Comparison of ENCODE assay signal across 8 cellular contexts in the genomic region with DNA sequence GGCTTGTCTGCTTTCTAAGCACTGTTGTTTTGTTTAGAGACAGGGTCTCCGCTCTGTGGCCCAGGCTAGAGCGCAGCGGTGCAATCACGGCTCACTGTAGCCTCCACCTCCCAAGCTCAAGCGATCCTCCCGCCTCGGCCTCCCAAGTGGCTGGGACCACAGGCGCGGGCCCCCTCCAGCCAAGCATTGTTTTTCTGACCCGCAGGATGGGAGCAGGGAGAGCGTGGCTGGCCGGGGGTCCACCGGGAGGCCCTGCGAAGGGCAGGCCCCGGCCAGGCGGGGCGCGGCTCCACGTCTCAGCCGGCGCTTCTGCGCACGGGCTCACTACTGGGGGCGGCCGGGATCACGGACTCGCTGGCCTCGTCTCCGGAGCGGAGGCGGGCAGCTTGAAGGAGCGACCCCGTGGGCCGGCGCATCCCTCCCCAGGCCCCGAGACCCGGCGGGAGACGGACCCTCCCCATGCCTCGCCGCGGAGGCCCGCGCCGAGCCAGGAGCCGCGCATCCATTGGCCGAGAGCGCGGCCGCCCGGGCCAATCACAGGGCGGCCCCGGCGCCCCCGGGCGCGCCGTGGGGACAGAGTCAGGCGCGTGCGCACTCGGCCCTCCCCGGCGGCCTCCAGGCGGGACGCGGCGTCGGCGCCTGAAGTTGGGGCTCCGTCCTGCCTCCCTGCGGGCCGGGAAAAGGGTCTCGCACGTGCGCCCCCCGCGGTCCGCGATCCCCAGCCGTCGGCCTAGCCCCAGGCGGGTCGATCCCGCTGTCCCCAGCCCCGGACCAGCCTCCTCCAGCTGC. TPM values are rescaled to one million over a fixed set of nuclear protein-coding genes. Genes with fewer than 3 reads are reported as not detected.
DNase-seq lines count a peak whose midpoint lies in the region; TF ChIP-seq lines count a peak whose summit lies in the region.

No MANE protein-coding gene starts in this region.

- H3K27ac Mint-ChIP-seq in activated CD4-positive, alpha-beta memory T cell treated with anti-CD3 and anti-CD28 coated beads for 36 hours = no peak overlapping the region

- H3K9me3 Mint-ChIP-seq in activated CD4-positive, alpha-beta memory T cell treated with anti-CD3 and anti-CD28 coated beads for 36 hours = no peaks in the 10 kb centered on the region

- H3K4me3 ChIP-seq in HEK293 (ENCODE audit: low read depth, low read length) (peak overlapping the region; percentile 52), ectodermal cell (ENCODE audit: insufficient read depth, low read depth, low read length) (peak overlapping the region; percentile 39)

- peak overlapping the region; percentile 43 for H3K4me3 Mint-ChIP-seq in activated CD4-positive, alpha-beta memory T cell treated with anti-CD3 and anti-CD28 coated beads for 36 hours

- CTCF ChIA-PET in HEK293 (lab: Yijun Ruan, JAX) = interaction anchor here (1.5 to 3.2 kb wide), 2 partner anchors 114 to 234 kb away, joined by 8 to 10 read pairs; no protein-coding TSS in a partner anchor
- CTCF ChIA-PET in activated CD4-positive, alpha-beta memory T cell treated with anti-CD3 and anti-CD28 coated beads for 36 hours (lab: Charles Lee) = interaction anchor here (1.7 kb wide), 1 partner anchor 235 kb away, joined by 5 read pairs; no protein-coding TSS in a partner anchor

- H3K36me3 ChIP-seq in HEK293 (ENCODE audit: control insufficient read depth in 2 of 2, insufficient read depth in 1 of 2, low read length in 2 of 2) (no peaks in the 10 kb centered on the region), ectodermal cell (ENCODE audit: control insufficient read depth, insufficient read depth, low read length) (no peaks in the 10 kb centered on the region)

- peaks cover 8% of the 10 kb centered on the region for H3K27me3 Mint-ChIP-seq in activated CD4-positive, alpha-beta memory T cell treated with anti-CD3 and anti-CD28 coated beads for 36 hours

- POLR2A ChIA-PET in HEK293 (lab: Yijun Ruan, JAX) = interaction anchor here (1.2 to 4.1 kb wide), 7 partner anchors 10 to 94 kb away, joined by 3 to 27 read pairs (median 6); a partner anchor contains a TSS
- POLR2A ChIA-PET in activated CD4-positive, alpha-beta memory T cell treated with anti-CD3 and anti-CD28 coated beads for 36 hours (lab: Charles Lee) = interaction anchor here (0.7 kb wide), 1 partner anchor 150 kb away, joined by 3 read pairs; no protein-coding TSS in a partner anchor

- H3K36me3 Mint-ChIP-seq in activated CD4-positive, alpha-beta memory T cell treated with anti-CD3 and anti-CD28 coated beads for 36 hours = no peaks in the 10 kb centered on the region

- TF ChIP-seq CTCF in HEK293 (tag by site-specific recombination; IDR thresholded peaks at IDR 0.05) = no peak

- intact Hi-C loops in activated CD4-positive, alpha-beta memory T cell treated with anti-CD3 and anti-CD28 coated beads for 36 hours (cut with micrococcal nuclease) = no loop called here

- H3K4me1 ChIP-seq in HEK293 (ENCODE audit: control insufficient read depth, insufficient read depth, low read length) = peaks cover 11% of the 10 kb centered on the region
- H3K4me1 ChIP-seq in ectodermal cell (ENCODE audit: control insufficient read depth, insufficient read depth, low read length) = peaks cover 34% of the 10 kb centered on the region

- 19% methylated on average over 87 of the region's 87 CpGs for WGBS in ectodermal cell, 2 experiments

- H3K27ac ChIP-seq in HEK293 (ENCODE audit: extremely low read depth, low read depth, low read length) = peak overlapping the region; percentile 93
- H3K27ac ChIP-seq in ectodermal cell (ENCODE audit: insufficient read depth, low read depth, low read length, poor library complexity, severe bottlenecking) = no peak overlapping the region

- H3K4me1 Mint-ChIP-seq in activated CD4-positive, alpha-beta memory T cell treated with anti-CD3 and anti-CD28 coated beads for 36 hours (ENCODE audit: low read depth) = peaks cover 7% of the 10 kb centered on the region

- H3K27me3 ChIP-seq in ectodermal cell (ENCODE audit: control insufficient read depth, insufficient read depth, low read length, poor library complexity, severe bottlenecking) = peaks cover 54% of the 10 kb centered on the region

- H3K9me3 ChIP-seq in HEK293 (ENCODE audit: control insufficient read depth, insufficient read depth, low read depth, low read length) (no peaks in the 10 kb centered on the region), ectodermal cell (ENCODE audit: control insufficient read depth, low read length) (no peaks in the 10 kb centered on the region)

- peak; percentile 63 for DNase-seq in CMK (ENCODE audit: low read depth)
- peak; percentile 81 for DNase-seq in NCI-H2227 treated with DMSO at 0.1 percent for 48 hours (lab: John Stamatoyannopoulos, UW)
- DNase-seq in activated CD4-positive, alpha-beta memory T cell treated with anti-CD3 and anti-CD28 coated beads for 36 hours = peak; percentile 83
- peak; percentile 71 to 84 for DNase-seq in lung microvascular endothelial cell (ENCODE audit: low read depth in 2 of 2)
- peak; percentile 62 to 78 (median 70) for DNase-seq in stimulated activated CD4-positive, alpha-beta T cell treated with anti-CD3 and anti-CD28 coated beads, TNF-alpha, amount 100 ng/mL, for 4 hours (ENCODE audit: low read depth in 3 of 3)
- no peak for DNase-seq in H4 (ENCODE audit: low spot score)

TF ChIP-seq in HEK293, 187 proteins besides CTCF, POLR2A, EP300 and RAD21 (continues in another document):
- TF ChIP-seq ZNF274 (IDR thresholded peaks at IDR 0.05; ENCODE audit: low read length) (no peak), ZNF274 (tag by site-specific recombination; IDR thresholded peaks at IDR 0.05; ENCODE audit: borderline replicate concordance) (no peak), ZXDB (tag by site-specific recombination; IDR thresholded peaks at IDR 0.05) (0 out of 2 replicates have a peak, but pooled peaks have one; percentile 34), FEZF1 (tag by site-specific recombination; IDR thresholded peaks at IDR 0.05) (no peak; the same call in 1 of the 2 replicates), ZNF175 (tag by site-specific recombination; IDR thresholded peaks at IDR 0.05) (no peak), MEIS1 (CRISPR knock-in tag; IDR thresholded peaks at IDR 0.05; ENCODE audit: borderline replicate concordance) (no peak), EGR2 (tag by site-specific recombination; IDR thresholded peaks at IDR 0.05; ENCODE audit: low read depth) (0 out of 2 replicates have a peak, but pooled peaks have one; percentile 9), SP7 (tag by site-specific recombination; IDR thresholded peaks at IDR 0.05) (0 out of 2 replicates have a peak, but pooled peaks have one; percentile 30), HOXC10 (CRISPR knock-in tag; IDR thresholded peaks at IDR 0.05) (0 out of 2 replicates have a peak, but pooled peaks have one; percentile 75), ZNF843 (tag by site-specific recombination; IDR thresholded peaks at IDR 0.05) (no peak), ZNF530 (tag by site-specific recombination; IDR thresholded peaks at IDR 0.05; ENCODE audit: low read depth) (no peak), ZNF654 (tag by site-specific recombination; IDR thresholded peaks at IDR 0.05; ENCODE audit: low read depth) (no peak), REPIN1 (tag by site-specific recombination; IDR thresholded peaks at IDR 0.05; ENCODE audit: low read depth) (no peak), ZBTB48 (tag by site-specific recombination; IDR thresholded peaks at IDR 0.05) (no peak; the same call in 1 of the 2 replicates), KLF9 (tag by site-specific recombination; IDR thresholded peaks at IDR 0.05; ENCODE audit: low read depth) (peak; percentile 29; the same call in 1 of the 2 replicates)
- TF ChIP-seq, protein P1, sequence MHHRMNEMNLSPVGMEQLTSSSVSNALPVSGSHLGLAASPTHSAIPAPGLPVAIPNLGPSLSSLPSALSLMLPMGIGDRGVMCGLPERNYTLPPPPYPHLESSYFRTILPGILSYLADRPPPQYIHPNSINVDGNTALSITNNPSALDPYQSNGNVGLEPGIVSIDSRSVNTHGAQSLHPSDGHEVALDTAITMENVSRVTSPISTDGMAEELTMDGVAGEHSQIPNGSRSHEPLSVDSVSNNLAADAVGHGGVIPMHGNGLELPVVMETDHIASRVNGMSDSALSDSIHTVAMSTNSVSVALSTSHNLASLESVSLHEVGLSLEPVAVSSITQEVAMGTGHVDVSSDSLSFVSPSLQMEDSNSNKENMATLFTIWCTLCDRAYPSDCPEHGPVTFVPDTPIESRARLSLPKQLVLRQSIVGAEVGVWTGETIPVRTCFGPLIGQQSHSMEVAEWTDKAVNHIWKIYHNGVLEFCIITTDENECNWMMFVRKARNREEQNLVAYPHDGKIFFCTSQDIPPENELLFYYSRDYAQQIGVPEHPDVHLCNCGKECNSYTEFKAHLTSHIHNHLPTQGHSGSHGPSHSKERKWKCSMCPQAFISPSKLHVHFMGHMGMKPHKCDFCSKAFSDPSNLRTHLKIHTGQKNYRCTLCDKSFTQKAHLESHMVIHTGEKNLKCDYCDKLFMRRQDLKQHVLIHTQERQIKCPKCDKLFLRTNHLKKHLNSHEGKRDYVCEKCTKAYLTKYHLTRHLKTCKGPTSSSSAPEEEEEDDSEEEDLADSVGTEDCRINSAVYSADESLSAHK (tag by site-specific recombination; IDR thresholded peaks at IDR 0.05) = no peak
- TF ChIP-seq, protein P2, sequence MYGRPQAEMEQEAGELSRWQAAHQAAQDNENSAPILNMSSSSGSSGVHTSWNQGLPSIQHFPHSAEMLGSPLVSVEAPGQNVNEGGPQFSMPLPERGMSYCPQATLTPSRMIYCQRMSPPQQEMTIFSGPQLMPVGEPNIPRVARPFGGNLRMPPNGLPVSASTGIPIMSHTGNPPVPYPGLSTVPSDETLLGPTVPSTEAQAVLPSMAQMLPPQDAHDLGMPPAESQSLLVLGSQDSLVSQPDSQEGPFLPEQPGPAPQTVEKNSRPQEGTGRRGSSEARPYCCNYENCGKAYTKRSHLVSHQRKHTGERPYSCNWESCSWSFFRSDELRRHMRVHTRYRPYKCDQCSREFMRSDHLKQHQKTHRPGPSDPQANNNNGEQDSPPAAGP (tag by site-specific recombination; IDR thresholded peaks at IDR 0.05) = peak; percentile 20; the same call in 1 of the 2 replicates

RNA-seq across cellular contexts. Expression of a gene that starts 24.9 kb away (rescaled TPM):
- total RNA-seq in activated CD4-positive, alpha-beta memory T cell treated with anti-CD3 and anti-CD28 coated beads for 36 hours = 1,000 to 10,000 TPM; 3,773 to 3,928 TPM
- polyA plus RNA-seq in ectodermal cell (2013, experiment 1 of 4) = 2,395 TPM
- 2,615 TPM for polyA plus RNA-seq in ectodermal cell (2013, experiment 2 of 4)
- 2,034 TPM for polyA plus RNA-seq in ectodermal cell (2013, experiment 3 of 4)
- polyA plus RNA-seq in ectodermal cell (2013, experiment 4 of 4) = 2,356 TPM
- total RNA-seq in lung microvascular endothelial cell = 3,444 and 5,949 TPM in 2 replicates
- 1,105 and 1,576 TPM in 2 replicates for total RNA-seq in H4 (2014; rRNA removed; shearing (Covaris generic))

RNA-seq across cellular contexts. Expression of a gene that starts 40.5 kb away (rescaled TPM):
- under 1 TPM; 0.33 to 0.46 TPM for total RNA-seq in activated CD4-positive, alpha-beta memory T cell treated with anti-CD3 and anti-CD28 coated beads for 36 hours
- polyA plus RNA-seq in ectodermal cell (2013, experiment 1 of 4) = not detected
- 0.48 TPM for polyA plus RNA-seq in ectodermal cell (2013, experiment 2 of 4)
- polyA plus RNA-seq in ectodermal cell (2013, experiment 3 of 4) = not detected
- 0.20 TPM for polyA plus RNA-seq in ectodermal cell (2013, experiment 4 of 4)
- 0.20 and 0.44 TPM in 2 replicates for total RNA-seq in lung microvascular endothelial cell
- total RNA-seq in H4 (2014; rRNA removed; shearing (Covaris generic)) = 0.27 TPM in 1 of 2 replicates, not detected in the other
